Comparison of ENCODE assay signal across 1 cellular context in the genomic region with DNA sequence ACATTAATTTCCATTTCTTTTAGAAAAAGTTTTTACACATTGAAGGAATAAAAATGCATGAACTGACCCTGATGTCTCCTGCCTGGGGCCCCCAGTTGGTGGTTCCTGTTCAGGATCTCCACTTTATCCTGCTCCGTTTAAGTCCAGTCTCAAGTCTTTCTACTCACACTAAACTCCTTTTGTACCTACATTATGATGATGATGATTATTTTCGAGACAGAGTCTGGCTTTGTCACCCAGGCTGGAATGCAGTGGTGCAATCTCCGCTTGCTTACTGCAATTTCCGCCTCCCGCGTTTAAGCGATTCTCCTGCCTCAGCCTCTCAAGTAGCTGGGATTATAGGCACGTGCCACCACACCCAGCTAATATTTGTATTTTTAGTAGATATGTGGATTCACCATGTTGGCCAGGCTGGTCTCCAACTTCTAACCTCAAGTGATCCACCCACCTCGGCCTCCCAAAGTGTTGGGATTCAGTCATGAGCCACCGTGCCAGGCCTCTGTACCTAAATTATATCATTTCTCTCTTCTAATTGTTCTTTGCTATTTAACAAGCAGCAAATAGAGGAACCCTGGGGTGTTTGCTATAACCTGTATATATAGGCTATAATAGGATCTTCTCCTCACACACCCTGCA.
TF ChIP-seq lines count a peak whose summit lies in the region.

No MANE protein-coding gene starts in this region.

TF ChIP-seq in HepG2, 621 proteins besides CTCF, POLR2A, EP300 and RAD21 (continued from another document and continues in another):
- TF ChIP-seq, protein P1, sequence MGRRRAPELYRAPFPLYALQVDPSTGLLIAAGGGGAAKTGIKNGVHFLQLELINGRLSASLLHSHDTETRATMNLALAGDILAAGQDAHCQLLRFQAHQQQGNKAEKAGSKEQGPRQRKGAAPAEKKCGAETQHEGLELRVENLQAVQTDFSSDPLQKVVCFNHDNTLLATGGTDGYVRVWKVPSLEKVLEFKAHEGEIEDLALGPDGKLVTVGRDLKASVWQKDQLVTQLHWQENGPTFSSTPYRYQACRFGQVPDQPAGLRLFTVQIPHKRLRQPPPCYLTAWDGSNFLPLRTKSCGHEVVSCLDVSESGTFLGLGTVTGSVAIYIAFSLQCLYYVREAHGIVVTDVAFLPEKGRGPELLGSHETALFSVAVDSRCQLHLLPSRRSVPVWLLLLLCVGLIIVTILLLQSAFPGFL (CRISPR knock-in tag; IDR thresholded peaks at IDR 0.05): no peak
- TF ChIP-seq RBFOX2 (IDR thresholded peaks at IDR 0.05; ENCODE audit: low read depth, low read length) (no peak), SUZ12 (IDR thresholded peaks at IDR 0.05; ENCODE audit: low read depth, low read length) (no peak), JARID2 (CRISPR knock-in tag; IDR thresholded peaks at IDR 0.05; ENCODE audit: insufficient replicate concordance) (no peak), YY1 (IDR thresholded peaks at IDR 0.05; ENCODE audit: insufficient read depth, insufficient replicate concordance, low read depth, low read length) (no peak), ZNF83 (CRISPR knock-in tag; IDR thresholded peaks at IDR 0.05; ENCODE audit: borderline replicate concordance) (no peak), MIXL1 (CRISPR knock-in tag; IDR thresholded peaks at IDR 0.05) (peak; percentile 83; the same call in 1 of the 2 replicates), BRCA1 (CRISPR knock-in tag; IDR thresholded peaks at IDR 0.05) (no peak), ZNF367 (CRISPR knock-in tag; IDR thresholded peaks at IDR 0.05; ENCODE audit: borderline replicate concordance) (no peak), YEATS2 (CRISPR knock-in tag; IDR thresholded peaks at IDR 0.05; ENCODE audit: borderline replicate concordance) (peak; percentile 65; the same call in 1 of the 2 replicates), KLF11 (CRISPR knock-in tag; IDR thresholded peaks at IDR 0.05) (peak; percentile 88; the same call in 1 of the 2 replicates), ZKSCAN8 (CRISPR knock-in tag; IDR thresholded peaks at IDR 0.05; ENCODE audit: borderline replicate concordance) (peak; percentile 61; the same call in 1 of the 2 replicates), RXRB (CRISPR knock-in tag; IDR thresholded peaks at IDR 0.05; ENCODE audit: borderline replicate concordance) (peak; percentile 88), HNF4A (CRISPR knock-in tag; IDR thresholded peaks at IDR 0.05) (peak; percentile 63), ZNF556 (CRISPR knock-in tag; IDR thresholded peaks at IDR 0.05; ENCODE audit: borderline replicate concordance) (no peak), ZNF788 (CRISPR knock-in tag; IDR thresholded peaks at IDR 0.05; ENCODE audit: borderline replicate concordance) (peak; percentile 87; the same call in 1 of the 2 replicates), ZKSCAN5 (CRISPR knock-in tag; IDR thresholded peaks at IDR 0.05) (no peak), ZNF782 (CRISPR knock-in tag; IDR thresholded peaks at IDR 0.05; ENCODE audit: borderline replicate concordance) (no peak), MLLT10 (CRISPR knock-in tag; IDR thresholded peaks at IDR 0.05) (no peak), NAIF1 (CRISPR knock-in tag; IDR thresholded peaks at IDR 0.05; ENCODE audit: borderline replicate concordance) (no peak), BORCS8-MEF2B (CRISPR knock-in tag; IDR thresholded peaks at IDR 0.05) (peak; percentile 43; the same call in 1 of the 2 replicates), ZNF616 (CRISPR knock-in tag; IDR thresholded peaks at IDR 0.05; ENCODE audit: low read depth) (no peak), SYNCRIP (IDR thresholded peaks at IDR 0.05; ENCODE audit: insufficient read depth, low read depth, low read length) (no peak), ZNF3 (CRISPR knock-in tag; IDR thresholded peaks at IDR 0.05) (peak; percentile 50; the same call in 1 of the 2 replicates), NFE2 (CRISPR knock-in tag; IDR thresholded peaks at IDR 0.05) (no peak), LCORL (IDR thresholded peaks at IDR 0.05) (no peak), LCORL (CRISPR knock-in tag; IDR thresholded peaks at IDR 0.05) (peak; percentile 34; the same call in 1 of the 2 replicates), MATR3 (CRISPR knock-in tag; IDR thresholded peaks at IDR 0.05) (no peak)
- TF ChIP-seq, protein P2, sequence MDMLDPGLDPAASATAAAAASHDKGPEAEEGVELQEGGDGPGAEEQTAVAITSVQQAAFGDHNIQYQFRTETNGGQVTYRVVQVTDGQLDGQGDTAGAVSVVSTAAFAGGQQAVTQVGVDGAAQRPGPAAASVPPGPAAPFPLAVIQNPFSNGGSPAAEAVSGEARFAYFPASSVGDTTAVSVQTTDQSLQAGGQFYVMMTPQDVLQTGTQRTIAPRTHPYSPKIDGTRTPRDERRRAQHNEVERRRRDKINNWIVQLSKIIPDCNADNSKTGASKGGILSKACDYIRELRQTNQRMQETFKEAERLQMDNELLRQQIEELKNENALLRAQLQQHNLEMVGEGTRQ (IDR thresholded peaks at IDR 0.05; ENCODE audit: low read depth, low read length): peak; percentile 62
- TF ChIP-seq, protein P2 (CRISPR knock-in tag; IDR thresholded peaks at IDR 0.05; ENCODE audit: borderline replicate concordance): peak; percentile 82; the same call in 1 of the 2 replicates
- TF ChIP-seq, protein P3, sequence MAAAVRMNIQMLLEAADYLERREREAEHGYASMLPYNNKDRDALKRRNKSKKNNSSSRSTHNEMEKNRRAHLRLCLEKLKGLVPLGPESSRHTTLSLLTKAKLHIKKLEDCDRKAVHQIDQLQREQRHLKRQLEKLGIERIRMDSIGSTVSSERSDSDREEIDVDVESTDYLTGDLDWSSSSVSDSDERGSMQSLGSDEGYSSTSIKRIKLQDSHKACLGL (CRISPR knock-in tag; IDR thresholded peaks at IDR 0.05): no peak
- TF ChIP-seq, protein P4, sequence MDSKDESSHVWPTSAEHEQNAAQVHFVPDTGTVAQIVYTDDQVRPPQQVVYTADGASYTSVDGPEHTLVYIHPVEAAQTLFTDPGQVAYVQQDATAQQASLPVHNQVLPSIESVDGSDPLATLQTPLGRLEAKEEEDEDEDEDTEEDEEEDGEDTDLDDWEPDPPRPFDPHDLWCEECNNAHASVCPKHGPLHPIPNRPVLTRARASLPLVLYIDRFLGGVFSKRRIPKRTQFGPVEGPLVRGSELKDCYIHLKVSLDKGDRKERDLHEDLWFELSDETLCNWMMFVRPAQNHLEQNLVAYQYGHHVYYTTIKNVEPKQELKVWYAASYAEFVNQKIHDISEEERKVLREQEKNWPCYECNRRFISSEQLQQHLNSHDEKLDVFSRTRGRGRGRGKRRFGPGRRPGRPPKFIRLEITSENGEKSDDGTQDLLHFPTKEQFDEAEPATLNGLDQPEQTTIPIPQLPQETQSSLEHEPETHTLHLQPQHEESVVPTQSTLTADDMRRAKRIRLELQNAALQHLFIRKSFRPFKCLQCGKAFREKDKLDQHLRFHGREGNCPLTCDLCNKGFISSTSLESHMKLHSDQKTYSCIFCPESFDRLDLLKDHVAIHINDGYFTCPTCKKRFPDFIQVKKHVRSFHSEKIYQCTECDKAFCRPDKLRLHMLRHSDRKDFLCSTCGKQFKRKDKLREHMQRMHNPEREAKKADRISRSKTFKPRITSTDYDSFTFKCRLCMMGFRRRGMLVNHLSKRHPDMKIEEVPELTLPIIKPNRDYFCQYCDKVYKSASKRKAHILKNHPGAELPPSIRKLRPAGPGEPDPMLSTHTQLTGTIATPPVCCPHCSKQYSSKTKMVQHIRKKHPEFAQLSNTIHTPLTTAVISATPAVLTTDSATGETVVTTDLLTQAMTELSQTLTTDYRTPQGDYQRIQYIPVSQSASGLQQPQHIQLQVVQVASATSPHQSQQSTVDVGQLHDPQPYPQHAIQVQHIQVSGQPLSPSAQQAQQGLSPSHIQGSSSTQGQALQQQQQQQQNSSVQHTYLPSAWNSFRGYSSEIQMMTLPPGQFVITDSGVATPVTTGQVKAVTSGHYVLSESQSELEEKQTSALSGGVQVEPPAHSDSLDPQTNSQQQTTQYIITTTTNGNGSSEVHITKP (CRISPR knock-in tag; IDR thresholded peaks at IDR 0.05; ENCODE audit: low read depth): no peak; the same call in 1 of the 2 replicates
- TF ChIP-seq, protein P5, sequence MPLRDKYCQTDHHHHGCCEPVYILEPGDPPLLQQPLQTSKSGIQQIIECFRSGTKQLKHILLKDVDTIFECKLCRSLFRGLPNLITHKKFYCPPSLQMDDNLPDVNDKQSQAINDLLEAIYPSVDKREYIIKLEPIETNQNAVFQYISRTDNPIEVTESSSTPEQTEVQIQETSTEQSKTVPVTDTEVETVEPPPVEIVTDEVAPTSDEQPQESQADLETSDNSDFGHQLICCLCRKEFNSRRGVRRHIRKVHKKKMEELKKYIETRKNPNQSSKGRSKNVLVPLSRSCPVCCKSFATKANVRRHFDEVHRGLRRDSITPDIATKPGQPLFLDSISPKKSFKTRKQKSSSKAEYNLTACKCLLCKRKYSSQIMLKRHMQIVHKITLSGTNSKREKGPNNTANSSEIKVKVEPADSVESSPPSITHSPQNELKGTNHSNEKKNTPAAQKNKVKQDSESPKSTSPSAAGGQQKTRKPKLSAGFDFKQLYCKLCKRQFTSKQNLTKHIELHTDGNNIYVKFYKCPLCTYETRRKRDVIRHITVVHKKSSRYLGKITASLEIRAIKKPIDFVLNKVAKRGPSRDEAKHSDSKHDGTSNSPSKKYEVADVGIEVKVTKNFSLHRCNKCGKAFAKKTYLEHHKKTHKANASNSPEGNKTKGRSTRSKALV (CRISPR knock-in tag; IDR thresholded peaks at IDR 0.05): no peak
- TF ChIP-seq, protein P6, sequence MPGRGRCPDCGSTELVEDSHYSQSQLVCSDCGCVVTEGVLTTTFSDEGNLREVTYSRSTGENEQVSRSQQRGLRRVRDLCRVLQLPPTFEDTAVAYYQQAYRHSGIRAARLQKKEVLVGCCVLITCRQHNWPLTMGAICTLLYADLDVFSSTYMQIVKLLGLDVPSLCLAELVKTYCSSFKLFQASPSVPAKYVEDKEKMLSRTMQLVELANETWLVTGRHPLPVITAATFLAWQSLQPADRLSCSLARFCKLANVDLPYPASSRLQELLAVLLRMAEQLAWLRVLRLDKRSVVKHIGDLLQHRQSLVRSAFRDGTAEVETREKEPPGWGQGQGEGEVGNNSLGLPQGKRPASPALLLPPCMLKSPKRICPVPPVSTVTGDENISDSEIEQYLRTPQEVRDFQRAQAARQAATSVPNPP (CRISPR knock-in tag; IDR thresholded peaks at IDR 0.05): no peak
- TF ChIP-seq, protein P7, sequence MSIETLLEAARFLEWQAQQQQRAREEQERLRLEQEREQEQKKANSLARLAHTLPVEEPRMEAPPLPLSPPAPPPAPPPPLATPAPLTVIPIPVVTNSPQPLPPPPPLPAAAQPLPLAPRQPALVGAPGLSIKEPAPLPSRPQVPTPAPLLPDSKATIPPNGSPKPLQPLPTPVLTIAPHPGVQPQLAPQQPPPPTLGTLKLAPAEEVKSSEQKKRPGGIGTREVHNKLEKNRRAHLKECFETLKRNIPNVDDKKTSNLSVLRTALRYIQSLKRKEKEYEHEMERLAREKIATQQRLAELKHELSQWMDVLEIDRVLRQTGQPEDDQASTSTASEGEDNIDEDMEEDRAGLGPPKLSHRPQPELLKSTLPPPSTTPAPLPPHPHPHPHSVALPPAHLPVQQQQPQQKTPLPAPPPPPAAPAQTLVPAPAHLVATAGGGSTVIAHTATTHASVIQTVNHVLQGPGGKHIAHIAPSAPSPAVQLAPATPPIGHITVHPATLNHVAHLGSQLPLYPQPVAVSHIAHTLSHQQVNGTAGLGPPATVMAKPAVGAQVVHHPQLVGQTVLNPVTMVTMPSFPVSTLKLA (IDR thresholded peaks at IDR 0.05): peak; percentile 57; the same call in 1 of the 2 replicates
- TF ChIP-seq, protein P8, sequence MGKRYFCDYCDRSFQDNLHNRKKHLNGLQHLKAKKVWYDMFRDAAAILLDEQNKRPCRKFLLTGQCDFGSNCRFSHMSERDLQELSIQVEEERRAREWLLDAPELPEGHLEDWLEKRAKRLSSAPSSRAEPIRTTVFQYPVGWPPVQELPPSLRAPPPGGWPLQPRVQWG (CRISPR knock-in tag; IDR thresholded peaks at IDR 0.05; ENCODE audit: borderline replicate concordance, low read depth): no peak
- TF ChIP-seq, protein P9, sequence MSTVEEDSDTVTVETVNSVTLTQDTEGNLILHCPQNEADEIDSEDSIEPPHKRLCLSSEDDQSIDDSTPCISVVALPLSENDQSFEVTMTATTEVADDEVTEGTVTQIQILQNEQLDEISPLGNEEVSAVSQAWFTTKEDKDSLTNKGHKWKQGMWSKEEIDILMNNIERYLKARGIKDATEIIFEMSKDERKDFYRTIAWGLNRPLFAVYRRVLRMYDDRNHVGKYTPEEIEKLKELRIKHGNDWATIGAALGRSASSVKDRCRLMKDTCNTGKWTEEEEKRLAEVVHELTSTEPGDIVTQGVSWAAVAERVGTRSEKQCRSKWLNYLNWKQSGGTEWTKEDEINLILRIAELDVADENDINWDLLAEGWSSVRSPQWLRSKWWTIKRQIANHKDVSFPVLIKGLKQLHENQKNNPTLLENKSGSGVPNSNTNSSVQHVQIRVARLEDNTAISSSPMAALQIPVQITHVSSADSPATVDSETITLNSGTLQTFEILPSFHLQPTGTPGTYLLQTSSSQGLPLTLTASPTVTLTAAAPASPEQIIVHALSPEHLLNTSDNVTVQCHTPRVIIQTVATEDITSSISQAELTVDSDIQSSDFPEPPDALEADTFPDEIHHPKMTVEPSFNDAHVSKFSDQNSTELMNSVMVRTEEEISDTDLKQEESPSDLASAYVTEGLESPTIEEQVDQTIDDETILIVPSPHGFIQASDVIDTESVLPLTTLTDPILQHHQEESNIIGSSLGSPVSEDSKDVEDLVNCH (CRISPR knock-in tag; IDR thresholded peaks at IDR 0.05): no peak
- TF ChIP-seq, protein P10, sequence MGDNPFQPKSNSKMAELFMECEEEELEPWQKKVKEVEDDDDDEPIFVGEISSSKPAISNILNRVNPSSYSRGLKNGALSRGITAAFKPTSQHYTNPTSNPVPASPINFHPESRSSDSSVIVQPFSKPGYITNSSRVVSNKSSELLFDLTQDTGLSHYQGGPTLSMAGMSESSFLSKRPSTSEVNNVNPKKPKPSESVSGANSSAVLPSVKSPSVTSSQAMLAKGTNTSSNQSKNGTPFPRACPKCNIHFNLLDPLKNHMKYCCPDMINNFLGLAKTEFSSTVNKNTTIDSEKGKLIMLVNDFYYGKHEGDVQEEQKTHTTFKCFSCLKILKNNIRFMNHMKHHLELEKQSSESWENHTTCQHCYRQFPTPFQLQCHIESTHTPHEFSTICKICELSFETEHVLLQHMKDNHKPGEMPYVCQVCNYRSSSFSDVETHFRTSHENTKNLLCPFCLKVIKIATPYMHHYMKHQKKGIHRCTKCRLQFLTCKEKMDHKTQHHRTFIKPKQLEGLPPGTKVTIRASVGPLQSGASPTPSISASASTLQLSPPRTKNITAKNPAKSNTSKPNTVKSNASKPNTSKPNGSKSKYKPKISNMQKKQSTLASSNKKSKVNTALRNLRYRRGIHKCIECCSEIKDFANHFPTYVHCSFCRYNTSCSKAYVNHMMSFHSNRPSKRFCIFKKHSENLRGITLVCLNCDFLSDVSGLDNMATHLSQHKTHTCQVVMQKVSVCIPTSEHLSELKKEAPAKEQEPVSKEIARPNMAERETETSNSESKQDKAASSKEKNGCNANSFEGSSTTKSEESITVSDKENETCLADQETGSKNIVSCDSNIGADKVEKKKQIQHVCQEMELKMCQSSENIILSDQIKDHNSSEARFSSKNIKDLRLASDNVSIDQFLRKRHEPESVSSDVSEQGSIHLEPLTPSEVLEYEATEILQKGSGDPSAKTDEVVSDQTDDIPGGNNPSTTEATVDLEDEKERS (CRISPR knock-in tag; IDR thresholded peaks at IDR 0.05): peak; percentile 77; the same call in 1 of the 2 replicates
- TF ChIP-seq, protein P11, sequence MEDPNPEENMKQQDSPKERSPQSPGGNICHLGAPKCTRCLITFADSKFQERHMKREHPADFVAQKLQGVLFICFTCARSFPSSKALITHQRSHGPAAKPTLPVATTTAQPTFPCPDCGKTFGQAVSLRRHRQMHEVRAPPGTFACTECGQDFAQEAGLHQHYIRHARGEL (CRISPR knock-in tag; IDR thresholded peaks at IDR 0.05): no peak
